ENCODE assay signal across 19 cellular contexts in the genomic region with DNA sequence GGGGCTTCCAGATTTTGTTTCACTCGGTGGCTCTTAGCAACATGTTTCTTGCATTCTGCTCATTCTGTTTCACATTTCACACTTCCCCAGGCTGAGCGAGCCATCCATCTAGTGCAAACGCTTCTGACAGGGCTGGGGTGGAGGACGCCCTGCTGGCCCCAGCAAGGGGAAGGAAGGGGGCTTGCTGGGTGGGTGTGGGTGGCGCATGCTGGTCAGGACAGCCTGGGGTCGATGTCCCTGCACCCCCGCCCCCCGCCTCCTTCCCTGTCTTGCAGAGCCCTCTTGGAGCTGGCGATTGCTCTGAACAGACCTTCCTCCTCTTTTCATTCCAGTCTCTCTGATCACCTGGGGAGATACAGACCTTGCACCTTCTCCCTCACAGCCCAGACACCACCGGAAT.
"Had no signal": no experiment of that assay in that cellular context is flagged by ENCODE, and none has a peak within 500 bp of the region (broad histone marks: within the 10 kb centered on the region; RNA-seq: fewer than 3 reads in every experiment).

No MANE protein-coding gene starts in this region.

- H3K4me1 ChIP-seq: SJCRH30 had no signal

- DNase-seq: KBM-7, MV-4-11, NCI-H1048, NCI-H1105, NCI-H1417, NCI-H1436 treated with DMSO at 0.1 percent for 48 hours, NCI-H1694, NCI-H187 treated with DMSO at 0.1 percent for 48 hours, NCI-H2029 treated with DMSO at 0.1 percent for 48 hours, NCI-H226, NCI-H446, NCI-H510A, NCI-H524 treated with DMSO at 0.1 percent for 48 hours, NCI-H69, NCI-H774, PC-3, SHP77 treated with DMSO at 0.1 percent for 48 hours, SJCRH30 had no signal

- H3K4me3 ChIP-seq: SJCRH30 had no signal

- H3K9me3 ChIP-seq: SJCRH30 had no signal

- H3K27ac ChIP-seq: RWPE1, SJCRH30 had no signal

- H3K36me3 ChIP-seq: SJCRH30 had no signal
